21 cellular contexts compared by ENCODE assay signal in genomic region chr9:126423709-126424185, GRCh38.
DNase-seq lines count a peak whose midpoint lies in the region; ATAC-seq and TF ChIP-seq lines count a peak whose summit lies in the region.
"Had no signal": no experiment of that assay in that cellular context is flagged by ENCODE, and none has a peak within 500 bp of the region (broad histone marks: within the 10 kb centered on the region; RNA-seq: fewer than 3 reads in every experiment).

No MANE protein-coding gene starts in this region.

- H3K27me3 ChIP-seq in Loucy (ENCODE audit: insufficient read depth, low read length, poor library complexity, severe bottlenecking) (no peaks in the 10 kb centered on the region), thymus (ENCODE audit: control insufficient read depth, insufficient read depth) (no peaks in the 10 kb centered on the region)
- H3K27me3 ChIP-seq: upper lobe of left lung had no signal

- intact Hi-C loops in left colon (cut with DNase I, micrococcal nuclease) = no loop called here

- no peak for TF ChIP-seq CTCF in Loucy (conservative IDR thresholded peaks at IDR 0.05; ENCODE audit: low read length)

- H2AFZ ChIP-seq in Loucy (ENCODE audit: low read length) = no peak overlapping the region

- H3K4me3 Mint-ChIP-seq in activated naive CD8-positive, alpha-beta T cell = peak overlapping the region; percentile 30
- H3K4me3 Mint-ChIP-seq in activated naive CD8-positive, alpha-beta T cell treated with anti-CD3 and anti-CD28 coated beads, Interleukin-2, amount 50 U/mL, for 24 hours = no peak overlapping the region
- H3K4me3 Mint-ChIP-seq: activated B cell treated with CpG ODN at 0.5 μM for 24 hours; dendritic cell treated with granulocyte-macrophage colony-stimulating factor and Interleukin-4, amounts not matched to agents 40 ng/mL and 50 ng/mL, for 4 days; H9; neural crest cell had no signal

- WGBS in thymus = 97% methylated on average over 5 of the region's 5 CpGs

- no peaks in the 10 kb centered on the region for H3F3A ChIP-seq in Loucy (ENCODE audit: low read depth)

- H3K79me2 ChIP-seq in Loucy (ENCODE audit: insufficient read depth, low read length) = no peaks in the 10 kb centered on the region

- H4K20me1 ChIP-seq in Loucy (ENCODE audit: insufficient read depth, low read length, poor library complexity, severe bottlenecking) = no peaks in the 10 kb centered on the region

- no peak overlapping the region for H3K4me3 ChIP-seq in Loucy (ENCODE audit: low read length, poor library complexity, severe bottlenecking)
- no peak overlapping the region for H3K4me3 ChIP-seq in thymus (ENCODE audit: low read length)
- H3K4me3 ChIP-seq: upper lobe of left lung had no signal

- H3K4me2 ChIP-seq in Loucy (ENCODE audit: low read depth, low read length, poor library complexity, severe bottlenecking) = peak overlapping the region; percentile 42
- H3K4me2 ChIP-seq: KMS-11 had no signal

- no peak for ATAC-seq in activated naive CD8-positive, alpha-beta T cell treated with anti-CD3 and anti-CD28 coated beads, Interleukin-2, amount 50 U/mL, for 24 hours
- no peak for ATAC-seq in left colon
- no peak for ATAC-seq in GM21367 (IDR thresholded peaks at IDR 0.05; ENCODE audit: unreplicated experiment)

- H3K27ac ChIP-seq in thymus (ENCODE audit: low read depth) = peak overlapping the region; percentile 85
- H3K27ac ChIP-seq: KMS-11 had no signal

- H3K27me3 Mint-ChIP-seq in activated naive CD8-positive, alpha-beta T cell = no peaks in the 10 kb centered on the region
- H3K27me3 Mint-ChIP-seq in activated naive CD8-positive, alpha-beta T cell treated with anti-CD3 and anti-CD28 coated beads, Interleukin-2, amount 50 U/mL, for 24 hours = no peaks in the 10 kb centered on the region
- H3K27me3 Mint-ChIP-seq: dendritic cell treated with granulocyte-macrophage colony-stimulating factor and Interleukin-4, amounts not matched to agents 40 ng/mL and 50 ng/mL, for 4 days had no signal

- peak overlapping the region; percentile 56 for H3K9ac ChIP-seq in Loucy (ENCODE audit: low read depth, low read length, poor library complexity, severe bottlenecking)
- H3K9ac ChIP-seq: KMS-11 had no signal

- H3K4me1 Mint-ChIP-seq in activated naive CD8-positive, alpha-beta T cell (ENCODE audit: low read depth) = peaks cover 28% of the 10 kb centered on the region
- H3K4me1 Mint-ChIP-seq in activated naive CD8-positive, alpha-beta T cell treated with anti-CD3 and anti-CD28 coated beads, Interleukin-2, amount 50 U/mL, for 24 hours = peaks cover 15% of the 10 kb centered on the region
- H3K4me1 Mint-ChIP-seq: neural crest cell had no signal

- no peak for DNase-seq in activated naive CD8-positive, alpha-beta T cell treated with anti-CD3 and anti-CD28 coated beads, Interleukin-2, amount 50 U/mL, for 24 hours
- peak; percentile 71 for DNase-seq in cerebellar cortex (ENCODE audit: low spot score)
- DNase-seq in left colon = no peak
- no peak for DNase-seq in effector CD8-positive, alpha-beta T cell (lab: John Stamatoyannopoulos, UW)
- DNase-seq: activated B cell treated with CpG ODN at 0.5 μM for 24 hours; activated CD4-positive, alpha-beta T cell treated with anti-CD3 and anti-CD28 coated beads, Interleukin-2, amount 50 U/mL, for 48 hours; Calu3; H9; kidney; NCI-H1930; NCI-H2227 treated with DMSO at 0.1 percent for 48 hours; T1000 had no signal

- H3K36me3 Mint-ChIP-seq in activated naive CD8-positive, alpha-beta T cell = peaks cover 2% of the 10 kb centered on the region
- no peaks in the 10 kb centered on the region for H3K36me3 Mint-ChIP-seq in activated naive CD8-positive, alpha-beta T cell treated with anti-CD3 and anti-CD28 coated beads, Interleukin-2, amount 50 U/mL, for 24 hours (ENCODE audit: low read depth)

- H3K9me3 Mint-ChIP-seq in activated naive CD8-positive, alpha-beta T cell (ENCODE audit: low read depth) = no peaks in the 10 kb centered on the region
- H3K9me3 Mint-ChIP-seq in activated naive CD8-positive, alpha-beta T cell treated with anti-CD3 and anti-CD28 coated beads, Interleukin-2, amount 50 U/mL, for 24 hours = no peaks in the 10 kb centered on the region
- H3K9me3 Mint-ChIP-seq: activated B cell treated with CpG ODN at 0.5 μM for 24 hours; dendritic cell treated with granulocyte-macrophage colony-stimulating factor and Interleukin-4, amounts not matched to agents 40 ng/mL and 50 ng/mL, for 4 days; H9; neural crest cell had no signal

- no peak overlapping the region for H3K27ac Mint-ChIP-seq in activated naive CD8-positive, alpha-beta T cell
- no peak overlapping the region for H3K27ac Mint-ChIP-seq in activated naive CD8-positive, alpha-beta T cell treated with anti-CD3 and anti-CD28 coated beads, Interleukin-2, amount 50 U/mL, for 24 hours
- H3K27ac Mint-ChIP-seq: activated B cell treated with CpG ODN at 0.5 μM for 24 hours; dendritic cell treated with granulocyte-macrophage colony-stimulating factor and Interleukin-4, amounts not matched to agents 40 ng/mL and 50 ng/mL, for 4 days; H9; progenitor cell of endocrine pancreas had no signal

- H3K9me3 ChIP-seq in Loucy (ENCODE audit: insufficient read depth, low read depth, low read length) (no peaks in the 10 kb centered on the region), thymus (ENCODE audit: control insufficient read depth) (no peaks in the 10 kb centered on the region)
- H3K9me3 ChIP-seq: upper lobe of left lung had no signal

- H3K36me3 ChIP-seq in Loucy (ENCODE audit: insufficient read depth, low read length) = peaks cover 37% of the 10 kb centered on the region; the same call in 1 of the 2 replicates
- H3K36me3 ChIP-seq in thymus (ENCODE audit: control insufficient read depth, insufficient read depth) = peaks cover 9% of the 10 kb centered on the region

- H3K4me1 ChIP-seq in Loucy (ENCODE audit: insufficient read depth, low read length, poor library complexity, severe bottlenecking) = peaks cover 41% of the 10 kb centered on the region
- H3K4me1 ChIP-seq in thymus (ENCODE audit: control insufficient read depth, insufficient read depth, low read length) = peaks cover 16% of the 10 kb centered on the region

- no peaks in the 10 kb centered on the region for H3K9me2 ChIP-seq in Loucy (replicated peaks; ENCODE audit: low read depth, low read length)
